ENCODE assay signal across 30 cellular contexts in genomic region chr9:136289651-136290507, GRCh38. TPM values are rescaled to one million over a fixed set of nuclear protein-coding genes. Genes with fewer than 3 reads are reported as not detected.
DNase-seq lines count a peak whose midpoint lies in the region; ATAC-seq, FAIRE-seq and TF ChIP-seq lines count a peak whose summit lies in the region.
"Had no signal": no experiment of that assay in that cellular context is flagged by ENCODE, and none has a peak within 500 bp of the region (broad histone marks: within the 10 kb centered on the region; RNA-seq: fewer than 3 reads in every experiment).

No MANE protein-coding gene starts in this region.

- CTCF ChIA-PET in HepG2 (lab: Yijun Ruan, JAX; ENCODE audit: low intra/inter-chr PET ratio, low total read pairs) (no interaction called here), A673 (lab: Charles Lee) (no interaction called here)

- peak; percentile 22; the same call in 2 of the 3 replicates for ATAC-seq in HepG2
- ATAC-seq: activated T-cell treated with anti-CD3 and anti-CD28 coated beads, Interleukin-2, amount 50 U/mL, for 4 hours; CD8-positive, alpha-beta T cell; sciatic nerve had no signal

- H4K20me1 ChIP-seq in KMS-11 (ENCODE audit: insufficient read depth) = no peaks in the 10 kb centered on the region
- no peaks in the 10 kb centered on the region for H4K20me1 ChIP-seq in HepG2 (ENCODE audit: insufficient read depth, low read length)

- TF ChIP-seq POLR2A in HepG2 (IDR thresholded peaks at IDR 0.05; ENCODE audit: insufficient read depth in 1 of 2, low read depth in 2 of 2, low read length in 2 of 2) = no peak

- H3K4me1 ChIP-seq in KMS-11 (ENCODE audit: low read depth, poor library complexity, severe bottlenecking) = no peaks in the 10 kb centered on the region
- H3K4me1 ChIP-seq in HepG2 (ENCODE audit: insufficient read depth, low read length) = peaks cover 13% of the 10 kb centered on the region
- no peaks in the 10 kb centered on the region for H3K4me1 ChIP-seq in A673 (ENCODE audit: insufficient read depth, low read length, poor library complexity, severe bottlenecking)
- H3K4me1 ChIP-seq: adrenal gland, lower lobe of right lung, Peyer's patch, tibial artery had no signal

- intact Hi-C loops in HepG2 (cut with micrococcal nuclease; ENCODE audit: unreplicated experiment) (no loop called here), A673 (cut with micrococcal nuclease; ENCODE audit: unreplicated experiment) (no loop called here)

- peaks cover 4% of the 10 kb centered on the region for H3K27me3 Mint-ChIP-seq in glutamatergic neuron (ENCODE audit: unreplicated experiment)
- H3K27me3 Mint-ChIP-seq: stimulated activated naive CD8-positive, alpha-beta T cell treated with anti-CD3 and anti-CD28 coated beads, Interleukin-15, Interleukin-2, amounts not matched to agents 100 ng/mL and 50 ng/mL, for 24 hours had no signal

- no TSS peak for BruUV-seq in HepG2 (replicated peaks; lab: Mats Ljungman, UMichigan)
- no TSS peak for BruUV-seq in A673 (replicated peaks; lab: Mats Ljungman, UMichigan)

- no peaks in the 10 kb centered on the region for H3K79me2 ChIP-seq in KMS-11 (ENCODE audit: insufficient read depth, low read depth)
- no peaks in the 10 kb centered on the region for H3K79me2 ChIP-seq in HepG2 (ENCODE audit: insufficient read depth, low read length)

- peaks cover 4% of the 10 kb centered on the region for H3K9me3 Mint-ChIP-seq in glutamatergic neuron (ENCODE audit: unreplicated experiment)
- H3K9me3 Mint-ChIP-seq: activated T-cell treated with anti-CD3 and anti-CD28 coated beads, Interleukin-2, amount 50 U/mL, for 4 hours; CD8-positive, alpha-beta T cell; stimulated activated naive CD8-positive, alpha-beta T cell treated with anti-CD3 and anti-CD28 coated beads, Interleukin-15, Interleukin-2, amounts not matched to agents 100 ng/mL and 50 ng/mL, for 24 hours; T-helper 1 cell treated with Interleukin-12 subunit alpha and Interleukin-12 subunit beta and Interleukin-4 antibody, amounts not matched to agents 30 μg/mL and 1 μg/mL, for 36 hours had no signal

- WGBS in HepG2 (ENCODE audit: low lambda C conversion rate) = 53% methylated on average over 8 of the region's 30 CpGs

- DNase-seq in DMS53 (lab: John Stamatoyannopoulos, UW) (peak; percentile 58), DMS53 treated with DMSO at 0.1 percent for 48 hours (lab: John Stamatoyannopoulos, UW; ENCODE audit: unreplicated experiment) (no peak), RPMI8226 (peak; percentile 67), HepG2 (ENCODE audit: low spot score) (no peak), glutamatergic neuron (no peak), A673 (ENCODE audit: low spot score) (no peak), glomerular visceral epithelial cell (ENCODE audit: extremely low spot score) (no peak)
- DNase-seq: 8988T; activated CD4-positive, alpha-beta T cell treated with anti-CD3 and anti-CD28 coated beads for 48 hours; activated T-cell treated with anti-CD3 and anti-CD28 coated beads, Interleukin-2, amount 50 U/mL, for 4 hours; CD8-positive, alpha-beta T cell; effector memory CD4-positive, alpha-beta T cell; foreskin fibroblast; hypothalamus; Kasumi-1; lower lobe of right lung; NCI-H1694 treated with DMSO at 0.1 percent for 48 hours; NCI-H82; Peyer's patch; tibial artery had no signal

- H3K4me2 ChIP-seq in KMS-11 = no peak overlapping the region
- peak overlapping the region; percentile 32; the same call in 1 of the 2 replicates for H3K4me2 ChIP-seq in HepG2 (ENCODE audit: low read depth, low read length)

- POLR2A ChIA-PET in HepG2 (lab: Yijun Ruan, JAX) (no interaction called here), A673 (lab: Charles Lee; ENCODE audit: low non-redundant PET) (no interaction called here)

- H3K27me3 ChIP-seq in KMS-11 (ENCODE audit: insufficient read depth, low read depth) (peaks cover 77% of the 10 kb centered on the region), HepG2 (ENCODE audit: control insufficient read depth in 1 of 2, insufficient read depth in 2 of 2, low read length in 2 of 2) (peaks cover 17 to 63% of the 10 kb centered on the region in 2 experiments), A673 (replicated peaks; ENCODE audit: insufficient read depth, low read depth, low read length, poor library complexity) (no peaks in the 10 kb centered on the region)
- H3K27me3 ChIP-seq: Peyer's patch had no signal

- no peak for FAIRE-seq in HepG2 (lab: Jason Lieb, UNC)
- FAIRE-seq: H54 had no signal

- in situ Hi-C loops in HepG2 (cut with HindIII; ENCODE audit: extremely low pct_ligation_motif_present, low pct_unique_long_range_greater_than_20kb) = loop anchor here (10.0 kb wide), 1 partner anchor 115 kb away; no protein-coding TSS in a partner anchor

- no peaks in the 10 kb centered on the region for H3K36me3 ChIP-seq in KMS-11 (ENCODE audit: insufficient read depth)
- H3K36me3 ChIP-seq in HepG2 (replicated peaks in 1 of 2; ENCODE audit: control insufficient read depth in 1 of 2, insufficient read depth in 2 of 2, low read length in 2 of 2) = no peaks in the 10 kb centered on the region
- H3K36me3 ChIP-seq in A673 (ENCODE audit: insufficient read depth, low read length, poor library complexity, severe bottlenecking) = no peaks in the 10 kb centered on the region
- H3K36me3 ChIP-seq: adrenal gland, lower lobe of right lung, Peyer's patch, tibial artery had no signal

- no peaks in the 10 kb centered on the region for H3K4me1 Mint-ChIP-seq in glutamatergic neuron (ENCODE audit: low read depth, unreplicated experiment)
- H3K4me1 Mint-ChIP-seq: brain had no signal

- TF ChIP-seq CTCF in KMS-11 (conservative IDR thresholded peaks at IDR 0.05; ENCODE audit: low read depth, low read length) = no peak
- peak; percentile 52 for TF ChIP-seq CTCF in HepG2 (CRISPR knock-in tag; IDR thresholded peaks at IDR 0.05)
- TF ChIP-seq CTCF in glutamatergic neuron (IDR thresholded peaks at IDR 0.05; ENCODE audit: partially characterized antibody, unreplicated experiment) = no peak
- no peak for TF ChIP-seq CTCF in A673 (conservative IDR thresholded peaks at IDR 0.05; ENCODE audit: low read depth, low read length)

- H3K36me3 Mint-ChIP-seq in glutamatergic neuron (ENCODE audit: unreplicated experiment) = peaks cover 6% of the 10 kb centered on the region
- H3K36me3 Mint-ChIP-seq: brain; CD8-positive, alpha-beta T cell had no signal

- H3K27ac Mint-ChIP-seq in glutamatergic neuron (ENCODE audit: unreplicated experiment) = no peak overlapping the region
- H3K27ac Mint-ChIP-seq: brain; CD8-positive, alpha-beta T cell; stimulated activated naive CD8-positive, alpha-beta T cell treated with anti-CD3 and anti-CD28 coated beads, Interleukin-15, Interleukin-2, amounts not matched to agents 100 ng/mL and 50 ng/mL, for 24 hours; T-helper 1 cell treated with Interleukin-12 subunit alpha and Interleukin-12 subunit beta and Interleukin-4 antibody, amounts not matched to agents 30 μg/mL and 1 μg/mL, for 36 hours had no signal

- H3K27ac ChIP-seq in KMS-11 (no peak overlapping the region), HepG2 (ENCODE audit: extremely low read length, insufficient read depth, low read length) (no peak overlapping the region), A673 (ENCODE audit: low read depth, low read length, poor library complexity, severe bottlenecking) (no peak overlapping the region)
- H3K27ac ChIP-seq: adrenal gland, lower lobe of right lung, Peyer's patch, tibial artery had no signal

- H3K4me3 ChIP-seq in KMS-11 (IDR thresholded peaks at IDR 0.05; ENCODE audit: insufficient read depth, low read depth, low read length) = no peak overlapping the region
- H3K4me3 ChIP-seq in HepG2 (replicated peaks in 1 of 3; ENCODE audit: insufficient read depth in 1 of 3, low read depth in 2 of 3, low read length in 3 of 3) = peak overlapping the region in 2 of 3 experiments; percentile 9 to 35; a peak in 2 of 6 replicates
- no peak overlapping the region for H3K4me3 ChIP-seq in A673 (ENCODE audit: low read depth, low read length, poor library complexity, severe bottlenecking)
- H3K4me3 ChIP-seq: adrenal gland, lower lobe of right lung, Peyer's patch, tibial artery had no signal

- no peaks in the 10 kb centered on the region for H3K9me3 ChIP-seq in HepG2 (ENCODE audit: low read length)
- H3K9me3 ChIP-seq in A673 (ENCODE audit: low read depth, low read length, poor library complexity, severe bottlenecking) = no peaks in the 10 kb centered on the region
- H3K9me3 ChIP-seq: adrenal gland, lower lobe of right lung, Peyer's patch, tibial artery had no signal

- TF ChIP-seq RAD21 in HepG2 (CRISPR knock-in tag; IDR thresholded peaks at IDR 0.05) = no peak

- H3K9ac ChIP-seq in KMS-11 (no peak overlapping the region), HepG2 (ENCODE audit: insufficient read depth, low read depth, low read length) (no peak overlapping the region)

- TF ChIP-seq EP300 in HepG2 (IDR thresholded peaks at IDR 0.05; ENCODE audit: low read depth in 2 of 2, low read length in 2 of 2) (no peak), HepG2 (CRISPR knock-in tag; IDR thresholded peaks at IDR 0.05; ENCODE audit: borderline replicate concordance) (no peak)

- H2AFZ ChIP-seq in KMS-11 (ENCODE audit: low read depth) (peak overlapping the region; percentile 10; the same call in 1 of the 2 replicates), HepG2 (ENCODE audit: low read length) (no peak overlapping the region)

- no peak overlapping the region for H3K4me3 Mint-ChIP-seq in glutamatergic neuron (ENCODE audit: unreplicated experiment)
- H3K4me3 Mint-ChIP-seq: activated T-cell treated with anti-CD3 and anti-CD28 coated beads, Interleukin-2, amount 50 U/mL, for 4 hours; brain; CD8-positive, alpha-beta T cell; stimulated activated naive CD8-positive, alpha-beta T cell treated with anti-CD3 and anti-CD28 coated beads, Interleukin-15, Interleukin-2, amounts not matched to agents 100 ng/mL and 50 ng/mL, for 24 hours; T-helper 1 cell treated with Interleukin-12 subunit alpha and Interleukin-12 subunit beta and Interleukin-4 antibody, amounts not matched to agents 30 μg/mL and 1 μg/mL, for 36 hours had no signal

RNA-seq across cellular contexts. Expression of gene CCDC187, which starts 14.0 kb away (rescaled TPM):
- total RNA-seq in HepG2 (2016; rRNA removed; fragmentation: Illumina TruSeq; extraction: Trizol) (0.13 TPM in 1 of 2 replicates, not detected in the other), glutamatergic neuron (ENCODE audit: unreplicated experiment) (15.8 TPM), A673 (2021) (not detected in 2 replicates)
- not detected in 2 replicates for total RNA-seq in HepG2 (2016; cell fraction: cytosol; rRNA removed; fragmentation: Illumina TruSeq; extraction: Trizol; ENCODE audit: low read depth)
- 0.09 TPM in 1 of 2 replicates, not detected in the other for total RNA-seq in HepG2 (2016; cell fraction: insoluble cytoplasmic fraction; rRNA removed; fragmentation: Illumina TruSeq; extraction: Trizol)
- 0.10 TPM in 1 of 2 replicates, not detected in the other for total RNA-seq in HepG2 (2016; cell fraction: membrane; rRNA removed; fragmentation: Illumina TruSeq; extraction: Trizol)
- total RNA-seq in HepG2 (2016; cell fraction: nucleus; rRNA removed; fragmentation: Illumina TruSeq; extraction: Trizol) = 0.16 and 0.28 TPM in 2 replicates
- polyA plus RNA-seq in HepG2 (2011; rRNA removed) = 0.03 and 0.09 TPM in 2 replicates
- 0.01 and 0.03 TPM in 2 replicates for polyA plus RNA-seq in HepG2 (2011; cell fraction: cytosol; rRNA removed)
- polyA plus RNA-seq in HepG2 (2011; cell fraction: nucleus; rRNA removed) = 0.45 and 0.48 TPM in 2 replicates
- polyA plus RNA-seq in HepG2 (2012) = 0.04 TPM in 1 of 2 replicates, not detected in the other
- not detected in 2 replicates for polyA plus RNA-seq in HepG2 (2016; cell fraction: cytosol; fragmentation: Illumina TruSeq; extraction: Trizol; ENCODE audit: low read depth)
- polyA plus RNA-seq in HepG2 (2016; cell fraction: insoluble cytoplasmic fraction; fragmentation: Illumina TruSeq; extraction: Trizol; ENCODE audit: low read depth) = not detected in 2 replicates
- 0.08 TPM in 1 of 2 replicates, not detected in the other for polyA plus RNA-seq in HepG2 (2016; cell fraction: membrane; fragmentation: Illumina TruSeq; extraction: Trizol; ENCODE audit: low read depth)
- 0.14 and 0.17 TPM in 2 replicates for polyA plus RNA-seq in HepG2 (2016; cell fraction: nucleus; fragmentation: Illumina TruSeq; extraction: Trizol; ENCODE audit: insufficient read depth, low read depth)
- polyA minus RNA-seq in HepG2 (2011; rRNA and poly(A)+ RNA removed; ENCODE audit: low replicate concordance) = 0.20 and 0.49 TPM in 2 replicates
- polyA minus RNA-seq in HepG2 (2011; cell fraction: cytosol; rRNA and poly(A)+ RNA removed) = not detected in 2 replicates
- polyA minus RNA-seq in HepG2 (2011; cell fraction: nucleus; rRNA and poly(A)+ RNA removed) = 0.39 and 0.50 TPM in 2 replicates
- total RNA-seq: SK-MEL-5 had no signal
- polyA plus RNA-seq: esophagus, neural cell had no signal

RNA-seq across cellular contexts. Expression of gene GPSM1, which starts 37.5 kb away (rescaled TPM):
- total RNA-seq in HepG2 (2016; rRNA removed; fragmentation: Illumina TruSeq; extraction: Trizol) (0.59 and 1.0 TPM in 2 replicates), glutamatergic neuron (ENCODE audit: unreplicated experiment) (140 TPM), A673 (2021) (36.4 and 48.5 TPM in 2 replicates)
- 0.26 and 0.30 TPM in 2 replicates for total RNA-seq in HepG2 (2016; cell fraction: cytosol; rRNA removed; fragmentation: Illumina TruSeq; extraction: Trizol; ENCODE audit: low read depth)
- 0.55 and 1.1 TPM in 2 replicates for total RNA-seq in HepG2 (2016; cell fraction: insoluble cytoplasmic fraction; rRNA removed; fragmentation: Illumina TruSeq; extraction: Trizol)
- total RNA-seq in HepG2 (2016; cell fraction: membrane; rRNA removed; fragmentation: Illumina TruSeq; extraction: Trizol) = 0.53 and 0.72 TPM in 2 replicates
- total RNA-seq in HepG2 (2016; cell fraction: nucleus; rRNA removed; fragmentation: Illumina TruSeq; extraction: Trizol) = 0.72 and 0.81 TPM in 2 replicates
- 2.4 and 3.4 TPM in 2 replicates for polyA plus RNA-seq in HepG2 (2011; rRNA removed)
- 1.6 and 2.7 TPM in 2 replicates for polyA plus RNA-seq in HepG2 (2011; cell fraction: cytosol; rRNA removed)
- polyA plus RNA-seq in HepG2 (2011; cell fraction: nucleus; rRNA removed) = 11.3 and 15.0 TPM in 2 replicates
- polyA plus RNA-seq in HepG2 (2012) = 1.2 and 1.6 TPM in 2 replicates
- 0.28 and 0.43 TPM in 2 replicates for polyA plus RNA-seq in HepG2 (2016; cell fraction: cytosol; fragmentation: Illumina TruSeq; extraction: Trizol; ENCODE audit: low read depth)
- polyA plus RNA-seq in HepG2 (2016; cell fraction: insoluble cytoplasmic fraction; fragmentation: Illumina TruSeq; extraction: Trizol; ENCODE audit: low read depth) = 0.72 and 1.2 TPM in 2 replicates
- 0.61 and 1.2 TPM in 2 replicates for polyA plus RNA-seq in HepG2 (2016; cell fraction: membrane; fragmentation: Illumina TruSeq; extraction: Trizol; ENCODE audit: low read depth)
- polyA plus RNA-seq in HepG2 (2016; cell fraction: nucleus; fragmentation: Illumina TruSeq; extraction: Trizol; ENCODE audit: insufficient read depth, low read depth) = 3.5 and 3.8 TPM in 2 replicates
- polyA minus RNA-seq in HepG2 (2011; rRNA and poly(A)+ RNA removed; ENCODE audit: low replicate concordance) = 2.9 and 5.8 TPM in 2 replicates
- 1.4 and 1.6 TPM in 2 replicates for polyA minus RNA-seq in HepG2 (2011; cell fraction: cytosol; rRNA and poly(A)+ RNA removed)
- 1.7 TPM in 2 replicates for polyA minus RNA-seq in HepG2 (2011; cell fraction: nucleus; rRNA and poly(A)+ RNA removed)

RNA-seq across cellular contexts. Expression of gene QSOX2, which starts 44.3 kb away (rescaled TPM):
- total RNA-seq in HepG2 (2016; rRNA removed; fragmentation: Illumina TruSeq; extraction: Trizol) = 10.1 and 27.1 TPM in 2 replicates
- total RNA-seq in HepG2 (2016; cell fraction: cytosol; rRNA removed; fragmentation: Illumina TruSeq; extraction: Trizol; ENCODE audit: low read depth) = 2.0 and 2.2 TPM in 2 replicates
- 9.0 and 27.0 TPM in 2 replicates for total RNA-seq in HepG2 (2016; cell fraction: insoluble cytoplasmic fraction; rRNA removed; fragmentation: Illumina TruSeq; extraction: Trizol)
- total RNA-seq in HepG2 (2016; cell fraction: membrane; rRNA removed; fragmentation: Illumina TruSeq; extraction: Trizol) = 4.9 and 5.5 TPM in 2 replicates
- 29.4 and 33.0 TPM in 2 replicates for total RNA-seq in HepG2 (2016; cell fraction: nucleus; rRNA removed; fragmentation: Illumina TruSeq; extraction: Trizol)
- polyA plus RNA-seq in HepG2 (2011; rRNA removed) = 36.4 and 42.1 TPM in 2 replicates
- polyA plus RNA-seq in HepG2 (2011; cell fraction: cytosol; rRNA removed) = 18.1 and 19.6 TPM in 2 replicates
- 53.2 and 71.8 TPM in 2 replicates for polyA plus RNA-seq in HepG2 (2011; cell fraction: nucleus; rRNA removed)
- 28.3 and 37.6 TPM in 2 replicates for polyA plus RNA-seq in HepG2 (2012)
- 1.3 and 1.4 TPM in 2 replicates for polyA plus RNA-seq in HepG2 (2016; cell fraction: cytosol; fragmentation: Illumina TruSeq; extraction: Trizol; ENCODE audit: low read depth)
- polyA plus RNA-seq in HepG2 (2016; cell fraction: insoluble cytoplasmic fraction; fragmentation: Illumina TruSeq; extraction: Trizol; ENCODE audit: low read depth) = 8.1 and 10.4 TPM in 2 replicates
- 2.5 and 3.2 TPM in 2 replicates for polyA plus RNA-seq in HepG2 (2016; cell fraction: membrane; fragmentation: Illumina TruSeq; extraction: Trizol; ENCODE audit: low read depth)
- polyA plus RNA-seq in HepG2 (2016; cell fraction: nucleus; fragmentation: Illumina TruSeq; extraction: Trizol; ENCODE audit: insufficient read depth, low read depth) = 56.3 and 58.3 TPM in 2 replicates
- 28.3 and 40.5 TPM in 2 replicates for polyA minus RNA-seq in HepG2 (2011; rRNA and poly(A)+ RNA removed; ENCODE audit: low replicate concordance)
- 18.7 and 20.4 TPM in 2 replicates for polyA minus RNA-seq in HepG2 (2011; cell fraction: cytosol; rRNA and poly(A)+ RNA removed)
- 26.1 and 26.5 TPM in 2 replicates for polyA minus RNA-seq in HepG2 (2011; cell fraction: nucleus; rRNA and poly(A)+ RNA removed)
- 21.2 TPM for total RNA-seq in glutamatergic neuron (ENCODE audit: unreplicated experiment)
- total RNA-seq in A673 (2021) = 38.0 and 43.7 TPM in 2 replicates

Comparison
In these comparisons a context has a peak if more than half of its experiments do, and no peak if none do; other contexts are left out.
1. DNase-seq: peak in DMS53 (single experiment) and RPMI8226 (single experiment); none in DMS53 treated with DMSO at 0.1 percent for 48 hours (single experiment), HepG2 (single experiment), glutamatergic neuron (single experiment), A673 (single experiment) and glomerular visceral epithelial cell (single experiment).
2. H3K4me3 ChIP-seq: peak in HepG2 (2 of 3); none in KMS-11 (single experiment) and A673 (single experiment).
3. RNA of gene CCDC187, which starts 14.0 kb away (total RNA-seq): 15.8 TPM in glutamatergic neuron (single experiment); 0.09 to 0.28 TPM in HepG2 and not detected in A673; every median in the first group is over 10 times any median in the second.
4. RNA of gene GPSM1, which starts 37.5 kb away (total RNA-seq): 140 TPM in glutamatergic neuron (single experiment) and 36.4 to 48.5 TPM in A673; 0.26 to 1.1 TPM in HepG2; every median in the first group is over 10 times any median in the second.